Comparison of ENCODE assay signal across 18 cellular contexts in the genomic region with DNA sequence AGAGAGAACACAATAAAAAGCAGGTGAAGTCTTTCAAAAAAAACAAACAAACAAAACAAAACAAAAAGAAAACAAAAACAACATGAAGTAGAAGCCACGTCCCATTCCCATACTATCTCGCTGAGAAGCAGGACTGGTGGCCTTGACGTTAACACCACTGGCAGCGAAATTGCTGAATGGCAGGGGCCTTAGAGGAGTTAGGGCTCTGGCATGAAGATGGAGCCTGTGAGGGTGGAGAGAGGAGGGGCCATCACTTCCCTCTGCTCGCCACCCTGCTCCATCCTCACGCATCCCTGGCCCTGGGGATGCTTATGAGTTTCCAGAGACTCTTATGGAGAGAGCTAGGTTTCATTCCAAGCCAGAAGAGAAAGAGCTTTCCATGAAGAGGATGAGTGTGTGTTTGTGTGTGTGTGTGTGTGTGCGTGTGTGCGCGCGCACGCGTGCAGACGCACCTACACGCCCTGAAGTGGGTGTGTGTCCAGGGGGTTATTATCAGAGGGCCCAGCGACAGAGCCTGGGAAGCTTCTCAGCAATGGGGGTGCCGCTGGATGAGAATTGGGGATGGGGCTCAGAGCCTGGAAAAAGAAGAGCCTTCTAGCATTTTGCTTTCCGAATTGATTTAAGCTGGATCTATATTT.
"Had no signal": no experiment of that assay in that cellular context is flagged by ENCODE, and none has a peak within 500 bp of the region (broad histone marks: within the 10 kb centered on the region; RNA-seq: fewer than 3 reads in every experiment).

No MANE protein-coding gene starts in this region.

- H3K27ac Mint-ChIP-seq: activated naive CD4-positive, alpha-beta T cell treated with anti-CD3 and anti-CD28 coated beads, Interleukin-2, amount 50 U/mL, for 72 hours; memory B cell; naive thymus-derived CD8-positive, alpha-beta T cell; stimulated activated effector memory CD8-positive, alpha-beta T cell treated with anti-CD3 and anti-CD28 coated beads, Interleukin-12 subunit alpha, Interleukin-12 subunit beta, amount 100 ng/mL, for 72 hours had no signal

- H3K36me3 Mint-ChIP-seq: stimulated activated effector memory CD8-positive, alpha-beta T cell treated with anti-CD3 and anti-CD28 coated beads, Interleukin-12 subunit alpha, Interleukin-12 subunit beta, amount 100 ng/mL, for 72 hours had no signal

- H3K27ac ChIP-seq: adrenal gland, esophagus squamous epithelium, neutrophil, pancreas, stomach, upper lobe of right lung, VCaP had no signal

- H3K4me3 ChIP-seq: adrenal gland, esophagus squamous epithelium, pancreas, stomach, upper lobe of right lung had no signal

- H3K4me3 Mint-ChIP-seq: memory B cell; naive thymus-derived CD8-positive, alpha-beta T cell; stimulated activated effector memory CD8-positive, alpha-beta T cell treated with anti-CD3 and anti-CD28 coated beads, Interleukin-12 subunit alpha, Interleukin-12 subunit beta, amount 100 ng/mL, for 72 hours had no signal

- H3K4me1 ChIP-seq: adrenal gland, pancreas, upper lobe of right lung had no signal

- H3K27me3 ChIP-seq: adrenal gland, esophagus squamous epithelium, neutrophil, pancreas, stomach, upper lobe of right lung had no signal

- ATAC-seq: activated naive CD4-positive, alpha-beta T cell treated with anti-CD3 and anti-CD28 coated beads, Interleukin-2, amount 50 U/mL, for 72 hours; left ventricle myocardium superior; naive thymus-derived CD8-positive, alpha-beta T cell; sciatic nerve; stimulated activated effector memory CD8-positive, alpha-beta T cell treated with anti-CD3 and anti-CD28 coated beads, Interleukin-12 subunit alpha, Interleukin-12 subunit beta, amount 100 ng/mL, for 72 hours; upper lobe of right lung had no signal

- H3K27me3 Mint-ChIP-seq: naive thymus-derived CD8-positive, alpha-beta T cell had no signal

- H3K9me3 ChIP-seq: adrenal gland, neutrophil, pancreas, upper lobe of right lung had no signal

- H3K36me3 ChIP-seq: adrenal gland, esophagus squamous epithelium, neutrophil, pancreas, stomach, upper lobe of right lung had no signal

- DNase-seq: activated CD4-positive, alpha-beta T cell treated with anti-CD3 and anti-CD28 coated beads, Interleukin-2, amount 50 U/mL, for 48 hours; activated gamma-delta T cell; adrenal gland; effector CD8-positive, alpha-beta T cell; esophagus squamous epithelium; left ventricle myocardium superior; naive thymus-derived CD8-positive, alpha-beta T cell; pancreas; stimulated activated CD4-positive, alpha-beta T cell treated with anti-CD3 and anti-CD28 coated beads, Interleukin-4, amount 100 ng/mL, for 24 hours; stomach; T-helper 2 cell; upper lobe of right lung had no signal

- H3K4me1 Mint-ChIP-seq: memory B cell; naive thymus-derived CD8-positive, alpha-beta T cell; stimulated activated effector memory CD8-positive, alpha-beta T cell treated with anti-CD3 and anti-CD28 coated beads, Interleukin-12 subunit alpha, Interleukin-12 subunit beta, amount 100 ng/mL, for 72 hours had no signal
